9 cellular contexts compared by ENCODE assay signal in genomic region chr2:15577071-15577706, GRCh38. TPM values are rescaled to one million over a fixed set of nuclear protein-coding genes. Genes with fewer than 3 reads are reported as not detected.
DNase-seq lines count a peak whose midpoint lies in the region; ATAC-seq and TF ChIP-seq lines count a peak whose summit lies in the region.
"Had no signal": no experiment of that assay in that cellular context is flagged by ENCODE, and none has a peak within 500 bp of the region (broad histone marks: within the 10 kb centered on the region; RNA-seq: fewer than 3 reads in every experiment).

No MANE protein-coding gene starts in this region.

- no peak overlapping the region for H3K4me3 ChIP-seq in NB4 (ENCODE audit: low read depth, low read length)
- no peak overlapping the region for H3K4me3 ChIP-seq in SK-N-MC
- no peak overlapping the region for H3K4me3 ChIP-seq in psoas muscle
- H3K4me3 ChIP-seq: skin epidermis had no signal

- peak; percentile 90 for ATAC-seq in HG02610 (IDR thresholded peaks at IDR 0.05; ENCODE audit: unreplicated experiment)
- ATAC-seq in Right ventricle myocardium superior (ENCODE audit: poor library complexity): peak; percentile 93
- ATAC-seq in psoas muscle: peak; percentile 80 to 92 (median 86)

- H3K36me3 ChIP-seq in SK-N-MC (ENCODE audit: insufficient read depth, low read length) (no peaks in the 10 kb centered on the region), psoas muscle (ENCODE audit: insufficient read depth in 1 of 2, low read depth in 1 of 2) (no peaks in the 10 kb centered on the region)

- no peak overlapping the region for H3K9ac ChIP-seq in SK-N-MC (ENCODE audit: insufficient read length)

- WGBS in psoas muscle, 3 donors: 11 to 13% (median 11%) methylated on average over 6 of the region's 6 CpGs

- no peak for TF ChIP-seq POLR2A in NB4 (IDR thresholded peaks at IDR 0.05; ENCODE audit: extremely low read depth, insufficient read length)

- H3K9me3 ChIP-seq in SK-N-MC (ENCODE audit: low read depth, low read length) (no peaks in the 10 kb centered on the region), psoas muscle (no peaks in the 10 kb centered on the region)

- TF ChIP-seq CTCF in GM12873 (IDR thresholded peaks at IDR 0.05; ENCODE audit: insufficient read depth, low read depth, low read length, missing control alignments) (peak; percentile 90), NB4 (IDR thresholded peaks at IDR 0.05; ENCODE audit: low read depth, low read length) (peak; percentile 93), psoas muscle (IDR thresholded peaks at IDR 0.05) (peak; percentile 77)

- peak; percentile 85 for DNase-seq in NB4 (ENCODE audit: low read depth)
- peak; percentile 59 for DNase-seq in SK-N-MC (ENCODE audit: low read depth, low spot score)
- peak; percentile 87 for DNase-seq in activated naive CD4-positive, alpha-beta T cell treated with Interleukin-2 at 50 U/mL for 16 hours
- DNase-seq in Right ventricle myocardium superior: peak; percentile 80
- DNase-seq in psoas muscle: peak; percentile 75 to 84
- DNase-seq in 8988T: no peak

- H3K27ac ChIP-seq in SK-N-MC: no peak overlapping the region
- no peak overlapping the region for H3K27ac ChIP-seq in psoas muscle
- H3K27ac ChIP-seq: skin epidermis had no signal

- intact Hi-C loops in Right ventricle myocardium superior (cut with DNase I): no loop called here
- intact Hi-C loops in psoas muscle (cut with DNase I): no loop called here

- H3K4me1 ChIP-seq in psoas muscle: no peaks in the 10 kb centered on the region

- no peaks in the 10 kb centered on the region for H3K27me3 ChIP-seq in psoas muscle (ENCODE audit: insufficient read depth in 3 of 3, low read length in 2 of 3)

RNA-seq across cellular contexts. Expression of gene DDX1, which starts 14.5 kb away (rescaled TPM):
- total RNA-seq in Right ventricle myocardium superior (155 TPM), psoas muscle (100 to 1,000 TPM; 116 to 143 (median 132) TPM)
- polyA plus RNA-seq in psoas muscle: 100 to 1,000 TPM; 121 to 166 (median 132) TPM

RNA-seq across cellular contexts. Expression of gene NBAS, which starts 16.1 kb away (rescaled TPM):
- total RNA-seq in Right ventricle myocardium superior (60.7 TPM), psoas muscle (10 to 100 TPM; 27.0 to 52.8 (median 35.7) TPM)
- 10 to 100 TPM; 19.5 to 24.7 (median 21.9) TPM for polyA plus RNA-seq in psoas muscle
